ENCODE assay signal across 28 cellular contexts in genomic region chr9:3736186-3736585, GRCh38.
DNase-seq lines count a peak whose midpoint lies in the region; ATAC-seq and TF ChIP-seq lines count a peak whose summit lies in the region.
"Had no signal": no experiment of that assay in that cellular context is flagged by ENCODE, and none has a peak within 500 bp of the region (broad histone marks: within the 10 kb centered on the region; RNA-seq: fewer than 3 reads in every experiment).

No MANE protein-coding gene starts in this region.

- H3K9me1 ChIP-seq in IMR-90 (ENCODE audit: insufficient read depth, low read length): no peaks in the 10 kb centered on the region; the same call in 1 of the 2 replicates

- WGBS in IMR-90 (ENCODE audit: extremely low coverage in 2 of 2, insufficient read length in 1 of 2), 2 experiments: 46% methylated on average over 4 of the region's 5 CpGs; no CpG with 5 or more reads in 1 of the 2 experiments
- WGBS in aorta, 2 donors: 69% methylated on average over 5 of the region's 5 CpGs

- no peak for TF ChIP-seq CTCF in IMR-90 (conservative IDR thresholded peaks at IDR 0.05; ENCODE audit: low read depth, low read length)
- no peak for TF ChIP-seq CTCF in PC-3 (conservative IDR thresholded peaks at IDR 0.05; ENCODE audit: low read depth, low read length)
- TF ChIP-seq CTCF in epithelial cell of esophagus (IDR thresholded peaks at IDR 0.05; ENCODE audit: insufficient read depth, low read depth, low read length, missing control alignments): no peak
- TF ChIP-seq CTCF in neural progenitor cell (IDR thresholded peaks at IDR 0.05): no peak

- H3K27me3 ChIP-seq in IMR-90 (ENCODE audit: control insufficient read depth, insufficient read depth, low read length): no peaks in the 10 kb centered on the region
- H3K27me3 ChIP-seq in PC-3 (ENCODE audit: low read length): no peaks in the 10 kb centered on the region
- H3K27me3 ChIP-seq in neural progenitor cell: no peaks in the 10 kb centered on the region
- H3K27me3 ChIP-seq in aorta (ENCODE audit: control insufficient read depth in 1 of 2, insufficient read depth in 2 of 2, low read length in 1 of 2): no peaks in the 10 kb centered on the region
- H3K27me3 ChIP-seq: BE2C, pancreas, right atrium auricular region, tibial artery had no signal

- H2AFZ ChIP-seq in IMR-90 (replicated peaks; ENCODE audit: low read length, poor library complexity) (no peak overlapping the region), PC-3 (ENCODE audit: low read length) (no peak overlapping the region), neural progenitor cell (replicated peaks) (no peak overlapping the region)

- no peak overlapping the region for H2AK9ac ChIP-seq in IMR-90 (replicated peaks; ENCODE audit: low read depth, low read length, poor library complexity)

- peak overlapping the region; percentile 11 for H3K27ac Mint-ChIP-seq in neural progenitor cell
- no peak overlapping the region for H3K27ac Mint-ChIP-seq in immature natural killer cell
- H3K27ac Mint-ChIP-seq in activated naive CD4-positive, alpha-beta T cell treated with anti-CD3 and anti-CD28 coated beads, Interleukin-2, amount 50 U/mL, for 72 hours: no peak overlapping the region
- H3K27ac Mint-ChIP-seq: activated CD8-positive, alpha-beta memory T cell treated with anti-CD3 and anti-CD28 coated beads, Interleukin-2, amount 10 ng/mL, durations not matched to agents 7 days and 5 days; activated naive CD8-positive, alpha-beta T cell treated with anti-CD3 and anti-CD28 coated beads, Interleukin-2, amount 10 ng/mL, durations not matched to agents 7 days and 5 days; CD8-positive, alpha-beta memory T cell; T-helper 17 cell had no signal

- no peak for TF ChIP-seq POLR2A in IMR-90 (IDR thresholded peaks at IDR 0.05; ENCODE audit: low read depth, low read length)

- no peak for TF ChIP-seq RAD21 in IMR-90 (IDR thresholded peaks at IDR 0.05; ENCODE audit: low read length)

- H4K20me1 ChIP-seq in IMR-90 (ENCODE audit: insufficient read depth, low read length) (no peaks in the 10 kb centered on the region), PC-3 (ENCODE audit: low read length) (no peaks in the 10 kb centered on the region), neural progenitor cell (ENCODE audit: low read depth) (no peaks in the 10 kb centered on the region)

- no peaks in the 10 kb centered on the region for H3F3A ChIP-seq in PC-3 (ENCODE audit: low read length, unreplicated experiment)
- peaks cover 4% of the 10 kb centered on the region for H3F3A ChIP-seq in neural progenitor cell (ENCODE audit: low read depth)

- no peaks in the 10 kb centered on the region for H3K9me3 ChIP-seq in IMR-90 (ENCODE audit: control insufficient read depth, insufficient read depth, low read length)
- no peaks in the 10 kb centered on the region for H3K9me3 ChIP-seq in PC-3 (ENCODE audit: low read length)
- no peaks in the 10 kb centered on the region for H3K9me3 ChIP-seq in neural progenitor cell (ENCODE audit: low read depth)
- H3K9me3 ChIP-seq in aorta (ENCODE audit: control insufficient read depth, low read length): no peaks in the 10 kb centered on the region
- H3K9me3 ChIP-seq: BE2C, pancreas, right atrium auricular region, tibial artery had no signal

- no peak overlapping the region for H2BK20ac ChIP-seq in IMR-90 (ENCODE audit: low read depth, low read length)

- H3K4me1 ChIP-seq in IMR-90 (ENCODE audit: control insufficient read depth, insufficient read depth, low read length) (peaks cover 3% of the 10 kb centered on the region), PC-3 (ENCODE audit: insufficient read depth, low read length) (peaks cover 31% of the 10 kb centered on the region), neural progenitor cell (peaks cover 16% of the 10 kb centered on the region), aorta (ENCODE audit: control insufficient read depth in 1 of 2, insufficient read depth in 2 of 2, low read length in 2 of 2) (no peaks in the 10 kb centered on the region)
- H3K4me1 ChIP-seq: BE2C, tibial artery had no signal

- no peaks in the 10 kb centered on the region for H3K79me2 ChIP-seq in PC-3 (ENCODE audit: low read length)
- no peaks in the 10 kb centered on the region for H3K79me2 ChIP-seq in neural progenitor cell (ENCODE audit: low read depth)

- no peak overlapping the region for H2BK120ac ChIP-seq in IMR-90 (ENCODE audit: low read depth, low read length)

- no peak overlapping the region for H2BK5ac ChIP-seq in IMR-90 (ENCODE audit: low read depth, low read length, poor library complexity, severe bottlenecking)

- H3K27me3 Mint-ChIP-seq in neural progenitor cell (ENCODE audit: insufficient read depth, low read depth) (peaks cover 7% of the 10 kb centered on the region), immature natural killer cell (ENCODE audit: low read depth in 3 of 3) (peaks cover 0 to 4% (median 2%) of the 10 kb centered on the region in 3 donors)
- H3K27me3 Mint-ChIP-seq: activated CD8-positive, alpha-beta memory T cell treated with anti-CD3 and anti-CD28 coated beads, Interleukin-2, amount 10 ng/mL, durations not matched to agents 7 days and 5 days; activated naive CD8-positive, alpha-beta T cell treated with anti-CD3 and anti-CD28 coated beads, Interleukin-2, amount 10 ng/mL, durations not matched to agents 7 days and 5 days; CD8-positive, alpha-beta memory T cell; T-helper 17 cell had no signal

- no peak overlapping the region for H2AK5ac ChIP-seq in IMR-90 (ENCODE audit: low read depth, low read length)

- H3K4me1 Mint-ChIP-seq in neural progenitor cell (peaks cover 40% of the 10 kb centered on the region), immature natural killer cell (peaks cover 2 to 8% of the 10 kb centered on the region in 2 donors)

- no TSS peak for BruUV-seq in IMR-90 (replicated peaks; lab: Mats Ljungman, UMichigan)
- no TSS peak for BruUV-seq in PC-3 (replicated peaks; lab: Mats Ljungman, UMichigan)

- CTCF ChIA-PET in IMR-90 (lab: Yijun Ruan, JAX): interaction anchor here (0.7 kb wide), 1 partner anchor 135 kb away, joined by 3 read pairs; no protein-coding TSS in a partner anchor
- CTCF ChIA-PET in PC-3 (lab: Charles Lee): no interaction called here

- H3K4ac ChIP-seq in IMR-90 (ENCODE audit: low read depth, low read length): no peak overlapping the region

- H3K4me2 ChIP-seq in IMR-90 (ENCODE audit: low read depth, low read length) (no peak overlapping the region), PC-3 (ENCODE audit: low read length) (no peak overlapping the region), neural progenitor cell (no peak overlapping the region)

- POLR2A ChIA-PET in IMR-90 (lab: Charles Lee; ENCODE audit: unreplicated experiment): no interaction called here
- POLR2A ChIA-PET in PC-3 (lab: Charles Lee; ENCODE audit: unreplicated experiment): no interaction called here

- H3K9me2 ChIP-seq in PC-3 (replicated peaks; ENCODE audit: low read length): no peaks in the 10 kb centered on the region

- H3K4me3 ChIP-seq in IMR-90 (ENCODE audit: insufficient read depth, low read depth, low read length) (no peak overlapping the region), PC-3 (ENCODE audit: low read length) (no peak overlapping the region), epithelial cell of esophagus (ENCODE audit: low read length) (no peak overlapping the region), neural progenitor cell (no peak overlapping the region), aorta (ENCODE audit: low read length in 2 of 2) (no peak overlapping the region)
- H3K4me3 ChIP-seq: pancreas, right atrium auricular region, SK-N-MC, tibial artery had no signal

- H3K4me3 Mint-ChIP-seq in neural progenitor cell: no peak overlapping the region
- H3K4me3 Mint-ChIP-seq in immature natural killer cell: no peak overlapping the region
- H3K4me3 Mint-ChIP-seq: activated CD8-positive, alpha-beta memory T cell treated with anti-CD3 and anti-CD28 coated beads, Interleukin-2, amount 10 ng/mL, durations not matched to agents 7 days and 5 days; activated naive CD8-positive, alpha-beta T cell treated with anti-CD3 and anti-CD28 coated beads, Interleukin-2, amount 10 ng/mL, durations not matched to agents 7 days and 5 days; activated T-cell treated with anti-CD3 and anti-CD28 coated beads, Interleukin-2, amount 50 U/mL, for 4 hours; CD8-positive, alpha-beta memory T cell; T-helper 17 cell had no signal

- no peak overlapping the region for H3K27ac ChIP-seq in IMR-90 (ENCODE audit: insufficient read depth, low read length)
- H3K27ac ChIP-seq in PC-3 (ENCODE audit: low read length): 0 out of 2 replicates have a peak overlapping the region, but pooled peaks have one; percentile 16
- H3K27ac ChIP-seq in neural progenitor cell: no peak overlapping the region
- H3K27ac ChIP-seq in aorta (ENCODE audit: low read depth in 1 of 2, low read length in 2 of 2): no peak overlapping the region
- H3K27ac ChIP-seq: pancreas, right atrium auricular region, RWPE1, SK-N-MC, tibial artery had no signal

- H3K36me3 ChIP-seq in IMR-90 (ENCODE audit: control insufficient read depth, insufficient read depth, low read length) (no peaks in the 10 kb centered on the region), PC-3 (ENCODE audit: low read depth, low read length) (no peaks in the 10 kb centered on the region), neural progenitor cell (no peaks in the 10 kb centered on the region), aorta (ENCODE audit: control insufficient read depth in 1 of 2, insufficient read depth in 2 of 2, low read length in 1 of 2) (no peaks in the 10 kb centered on the region)
- H3K36me3 ChIP-seq: BE2C, pancreas, right atrium auricular region, tibial artery had no signal

- H3K23ac ChIP-seq in IMR-90 (ENCODE audit: low read depth, low read length): no peak overlapping the region

- no peak for ATAC-seq in IMR-90 (ENCODE audit: low read depth)
- no peak for ATAC-seq in PC-3
- no peak for ATAC-seq in aorta (ENCODE audit: low FRiP score)
- ATAC-seq in activated naive CD4-positive, alpha-beta T cell treated with anti-CD3 and anti-CD28 coated beads, Interleukin-2, amount 50 U/mL, for 72 hours: no peak
- ATAC-seq: activated CD8-positive, alpha-beta memory T cell treated with anti-CD3 and anti-CD28 coated beads, Interleukin-2, amount 10 ng/mL, durations not matched to agents 7 days and 5 days; activated T-cell treated with anti-CD3 and anti-CD28 coated beads, Interleukin-2, amount 50 U/mL, for 4 hours; pancreas; T-helper 17 cell had no signal

- intact Hi-C loops in IMR-90 (cut with micrococcal nuclease) (loop anchor here (10.0 kb wide), 1 partner anchor 169 kb away; no protein-coding TSS in a partner anchor), PC-3 (cut with micrococcal nuclease) (loop anchor here (10.0 kb wide), 2 partner anchors 211 to 229 kb away; partner anchors contain the start of gene RFX3), aorta (cut with DNase I) (loop anchor here (5.0 to 10.0 kb wide), 4 partner anchors 339 to 599 kb away; no protein-coding TSS in a partner anchor)

- in situ Hi-C loops in IMR-90 (cut with MboI; ENCODE audit: low sequenced_read_pairs): loop anchor here (10.0 to 25.0 kb wide), 2 partner anchors 326 to 489 kb away; no protein-coding TSS in a partner anchor

- no peak overlapping the region for H3K14ac ChIP-seq in IMR-90 (replicated peaks; ENCODE audit: low read depth, low read length)

- no peak overlapping the region for H4K5ac ChIP-seq in IMR-90 (ENCODE audit: low read depth, low read length)

- no peak overlapping the region for H3K56ac ChIP-seq in IMR-90 (ENCODE audit: extremely low read depth, insufficient read depth, low read length)

- no peak overlapping the region for H2BK15ac ChIP-seq in IMR-90 (ENCODE audit: low read depth, low read length)

- no peak overlapping the region for H3K18ac ChIP-seq in IMR-90 (ENCODE audit: low read depth, low read length)

- H3K36me3 Mint-ChIP-seq in neural progenitor cell: peaks cover 3% of the 10 kb centered on the region
- no peaks in the 10 kb centered on the region for H3K36me3 Mint-ChIP-seq in immature natural killer cell
- no peaks in the 10 kb centered on the region for H3K36me3 Mint-ChIP-seq in activated naive CD4-positive, alpha-beta T cell treated with anti-CD3 and anti-CD28 coated beads, Interleukin-2, amount 50 U/mL, for 72 hours
- H3K36me3 Mint-ChIP-seq: activated CD8-positive, alpha-beta memory T cell treated with anti-CD3 and anti-CD28 coated beads, Interleukin-2, amount 10 ng/mL, durations not matched to agents 7 days and 5 days; activated naive CD8-positive, alpha-beta T cell treated with anti-CD3 and anti-CD28 coated beads, Interleukin-2, amount 10 ng/mL, durations not matched to agents 7 days and 5 days; CD8-positive, alpha-beta memory T cell had no signal

- dilution Hi-C loops in IMR-90 (cut with HindIII; ENCODE audit: low sequenced_read_pairs, unreplicated experiment): no loop called here

- no peak overlapping the region for H4K91ac ChIP-seq in IMR-90 (ENCODE audit: insufficient read depth, low read depth, low read length)

- H3K79me1 ChIP-seq in IMR-90 (ENCODE audit: low read depth in 1 of 2, low read length in 2 of 2): no peaks in the 10 kb centered on the region

- DNase-seq in IMR-90 (peak; percentile 21), PC-3 (no peak), epithelial cell of esophagus (ENCODE audit: low read depth) (peak; percentile 8), neural progenitor cell (ENCODE audit: low spot score) (no peak), immature natural killer cell (no peak), aorta (no peak), NCI-H1930 (lab: John Stamatoyannopoulos, UW) (no peak)
- no peak for DNase-seq in activated naive CD4-positive, alpha-beta T cell treated with anti-CD3 and anti-CD28 coated beads, Interleukin-2, amount 50 U/mL, for 72 hours (ENCODE audit: low spot score in 2 of 2)
- DNase-seq: activated CD8-positive, alpha-beta memory T cell treated with anti-CD3 and anti-CD28 coated beads, Interleukin-2, amount 10 ng/mL, durations not matched to agents 7 days and 5 days; activated gamma-delta T cell; activated naive CD8-positive, alpha-beta T cell treated with anti-CD3 and anti-CD28 coated beads, Interleukin-2, amount 10 ng/mL, durations not matched to agents 7 days and 5 days; activated T-cell treated with anti-CD3 and anti-CD28 coated beads, Interleukin-2, amount 50 U/mL, for 4 hours; BE2C; CD8-positive, alpha-beta memory T cell; central memory CD4-positive, alpha-beta T cell; dermis blood vessel endothelial cell; DMS153; mammary epithelial cell; MM.1S; NCI-H146; NCI-H446 treated with DMSO at 0.1 percent for 48 hours; NCI-H774; pancreas; T-helper 17 cell; tibial artery had no signal

- H3K9me3 Mint-ChIP-seq in neural progenitor cell (peaks cover 11% of the 10 kb centered on the region), immature natural killer cell (no peaks in the 10 kb centered on the region)
- no peaks in the 10 kb centered on the region for H3K9me3 Mint-ChIP-seq in activated naive CD4-positive, alpha-beta T cell treated with anti-CD3 and anti-CD28 coated beads, Interleukin-2, amount 50 U/mL, for 72 hours
- H3K9me3 Mint-ChIP-seq: activated naive CD8-positive, alpha-beta T cell treated with anti-CD3 and anti-CD28 coated beads, Interleukin-2, amount 10 ng/mL, durations not matched to agents 7 days and 5 days; activated T-cell treated with anti-CD3 and anti-CD28 coated beads, Interleukin-2, amount 50 U/mL, for 4 hours; CD8-positive, alpha-beta memory T cell had no signal

- no peak overlapping the region for H4K8ac ChIP-seq in IMR-90 (ENCODE audit: low read depth in 2 of 2, low read length in 2 of 2)

- H3K9ac ChIP-seq in IMR-90 (ENCODE audit: low read depth, low read length) (no peak overlapping the region), PC-3 (ENCODE audit: low read length) (no peak overlapping the region), neural progenitor cell (no peak overlapping the region)

Comparison
In these comparisons a context has a peak if more than half of its experiments do, and no peak if none do; other contexts are left out.
1. DNase-seq: peak in IMR-90 (single experiment) and epithelial cell of esophagus (single experiment); none in PC-3 (single experiment), neural progenitor cell (single experiment), immature natural killer cell (0 of 3), aorta (0 of 2), NCI-H1930 (0 of 2) and activated naive CD4-positive, alpha-beta T cell treated with anti-CD3 and anti-CD28 coated beads, Interleukin-2, amount 50 U/mL, for 72 hours (0 of 2).